In the genomic region with DNA sequence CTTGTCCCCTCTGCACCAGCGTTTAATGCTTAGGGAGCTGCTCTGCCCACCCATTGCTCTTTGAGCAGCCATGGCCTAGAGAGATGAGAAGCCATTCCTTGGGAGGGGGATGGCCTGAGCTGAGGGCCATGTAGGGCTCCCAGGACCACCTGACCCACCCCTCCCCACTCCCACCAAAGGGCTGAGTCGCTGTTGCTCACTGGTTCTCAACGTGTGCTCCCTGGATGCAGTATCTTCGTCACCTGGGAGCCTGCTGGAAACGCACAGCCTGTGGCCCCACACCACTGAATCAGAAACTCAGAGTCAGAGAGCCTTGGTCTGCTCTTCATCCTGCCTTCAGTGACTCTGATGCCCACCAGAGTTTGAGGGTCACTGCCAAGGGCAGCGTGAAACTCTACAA, we compare ENCODE assay signal across 32 cellular contexts. TPM values are rescaled to one million over a fixed set of nuclear protein-coding genes. Genes with fewer than 3 reads are reported as not detected.
"Had no signal": no experiment of that assay in that cellular context is flagged by ENCODE, and none has a peak within 500 bp of the region (broad histone marks: within the 10 kb centered on the region; RNA-seq: fewer than 3 reads in every experiment).

No MANE protein-coding gene starts in this region.

- H3K9me3 ChIP-seq: adrenal gland, body of pancreas, colonic mucosa, esophagus muscularis mucosa, gastrocnemius medialis had no signal

- H3K27ac ChIP-seq: adrenal gland, body of pancreas, colonic mucosa, dorsolateral prefrontal cortex, esophagus muscularis mucosa, foreskin keratinocyte, gastrocnemius medialis had no signal

- H3K36me3 ChIP-seq: adrenal gland, colonic mucosa, esophagus muscularis mucosa, gastrocnemius medialis had no signal

- H3K4me1 ChIP-seq: adrenal gland, colonic mucosa had no signal

- H3K4me3 ChIP-seq: adrenal gland, body of pancreas, colonic mucosa, dorsolateral prefrontal cortex, esophagus muscularis mucosa, gastrocnemius medialis had no signal

- H3K27me3 ChIP-seq: body of pancreas, colonic mucosa, foreskin keratinocyte, gastrocnemius medialis had no signal

- DNase-seq: activated CD4-positive, alpha-beta memory T cell treated with anti-CD3 and anti-CD28 coated beads for 36 hours; activated CD4-positive, alpha-beta T cell treated with anti-CD3 and anti-CD28 coated beads for 36 hours; activated CD4-positive, alpha-beta T cell treated with anti-CD3 and anti-CD28 coated beads, Interleukin-2, amount 10 ng/mL, durations not matched to agents 24 days and 14 days; activated CD4-positive, CD25-positive, alpha-beta regulatory T cell; activated CD4-positive, CD25-positive, alpha-beta regulatory T cell treated with anti-CD3 and anti-CD28 coated beads, Interleukin-2, amount 50 U/mL, for 72 hours; activated CD8-positive, alpha-beta memory T cell treated with anti-CD3 and anti-CD28 coated beads, Interleukin-2, amount 10 ng/mL, durations not matched to agents 7 days and 5 days; activated CD8-positive, alpha-beta memory T cell treated with anti-CD3 and anti-CD28 coated beads, Interleukin-2, amount 50 U/mL, for 4 hours; activated CD8-positive, alpha-beta T cell treated with anti-CD3 and anti-CD28 coated beads, Interleukin-2, amount 10 ng/mL, durations not matched to agents 7 days and 5 days; activated gamma-delta T cell treated with Interleukin-2 at 50 U/mL for 16 hours; activated naive CD4-positive, alpha-beta T cell treated with anti-CD3 and anti-CD28 coated beads, Interleukin-2, amount 50 U/mL, for 16 hours; activated naive CD4-positive, alpha-beta T cell treated with Interleukin-2 at 50 U/mL for 16 hours; activated naive CD8-positive, alpha-beta T cell treated with anti-CD3 and anti-CD28 coated beads, Interleukin-2, amount 50 U/mL, for 24 hours; activated T-cell treated with anti-CD3 and anti-CD28 coated beads, Interleukin-2, amount 50 U/mL, for 1 hour; activated T-cell treated with anti-CD3 and anti-CD28 coated beads, Interleukin-2, amount 50 U/mL, for 48 hours; adrenal gland; amygdala; aorta; central memory CD4-positive, alpha-beta T cell; cerebellar nuclear complex; colonic mucosa; dorsolateral prefrontal cortex; effector memory CD4-positive, alpha-beta T cell; endodermal cell; foreskin keratinocyte; gastrocnemius medialis; T-helper 2 cell had no signal

RNA-seq across cellular contexts. Expression of a gene that starts 37.0 kb away (rescaled TPM):
- total RNA-seq: activated CD4-positive, alpha-beta T cell treated with anti-CD3 and anti-CD28 coated beads for 36 hours; activated CD4-positive, alpha-beta T cell treated with anti-CD3 and anti-CD28 coated beads, Interleukin-2, amount 10 ng/mL, durations not matched to agents 24 days and 14 days; activated CD8-positive, alpha-beta memory T cell treated with anti-CD3 and anti-CD28 coated beads for 36 hours; activated CD8-positive, alpha-beta memory T cell treated with anti-CD3 and anti-CD28 coated beads, Interleukin-2, amount 10 ng/mL, durations not matched to agents 7 days and 5 days; activated CD8-positive, alpha-beta T cell treated with anti-CD3 and anti-CD28 coated beads, Interleukin-2, amount 10 ng/mL, durations not matched to agents 7 days and 5 days; activated T-helper 1 cell treated with anti-CD3 and anti-CD28 coated beads, Interleukin-12 subunit alpha, Interleukin-12 subunit beta, Interleukin-2, Interleukin-4 antibody, amounts not matched to agents 30 ng/mL and 10 ng/mL and 1 ng/mL, durations not matched to agents 14 hours and 24 hours and 36 hours; activated T-helper 2 cell treated with anti-CD3 and anti-CD28 coated beads, Interferon-gamma antibody, Interleukin-2, Interleukin-4, amounts not matched to agents 10 μg/mL and 5 μg/mL and 100 μg/mL, durations not matched to agents 14 hours and 24 hours and 36 hours; T-helper 1 cell treated with Interleukin-12 subunit alpha and Interleukin-12 subunit beta and Interleukin-4 antibody, amounts not matched to agents 30 ng/mL and 1 ng/mL, for 36 hours had no signal
